Comparison of ENCODE assay signal across 20 cellular contexts in the genomic region with DNA sequence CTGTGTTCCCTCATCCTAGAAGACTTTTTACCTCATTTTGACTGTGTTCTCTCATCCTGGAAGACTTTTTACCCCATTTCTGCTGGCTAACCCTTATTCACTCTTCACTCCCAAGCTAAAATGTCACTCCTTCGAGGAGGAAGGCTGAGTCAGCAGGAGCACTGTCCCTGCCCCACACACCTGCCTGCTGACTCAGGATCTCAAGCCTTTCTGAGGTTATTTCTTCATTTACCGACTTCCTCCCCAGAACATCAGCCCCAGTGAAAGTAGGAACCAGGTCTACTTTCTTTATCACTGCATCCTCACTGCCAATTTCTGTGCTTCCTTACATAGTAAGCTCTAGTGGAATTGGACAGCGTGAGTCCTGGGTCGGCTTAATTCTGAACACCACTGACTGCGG.
A peak's percentile ranks its signal among the peaks of the same experiment; 100 is the strongest.
DNase-seq lines count a peak whose midpoint lies in the region; ATAC-seq and TF ChIP-seq lines count a peak whose summit lies in the region.
"Had no signal": no experiment of that assay in that cellular context is flagged by ENCODE, and none has a peak within 500 bp of the region (broad histone marks: within the 10 kb centered on the region; RNA-seq: fewer than 3 reads in every experiment).

No MANE protein-coding gene starts in this region.

- peak overlapping the region; percentile 59 for H3K27ac ChIP-seq in OCI-LY3 (ENCODE audit: low read length)
- H3K27ac ChIP-seq: 22Rv1 had no signal

- no peaks in the 10 kb centered on the region for H3K27me3 ChIP-seq in OCI-LY3 (ENCODE audit: low read depth, low read length)
- H3K27me3 ChIP-seq: BE2C had no signal

- TF ChIP-seq CTCF in OCI-LY3 (IDR thresholded peaks at IDR 0.05; ENCODE audit: low read depth, low read length): no peak

- DNase-seq in SKM-1 (lab: John Stamatoyannopoulos, UW; ENCODE audit: unreplicated experiment): peak; percentile 34
- no peak for DNase-seq in SKM-1 treated with dmso at 0.1 percent for 144 hours (lab: John Stamatoyannopoulos, UW; ENCODE audit: unreplicated experiment)
- peak; percentile 18 for DNase-seq in globus pallidus (ENCODE audit: low spot score)
- peak; percentile 56 for DNase-seq in pons (ENCODE audit: low spot score)
- no peak for DNase-seq in NCI-H1436 treated with DMSO at 0.1 percent for 48 hours (lab: John Stamatoyannopoulos, UW)
- no peak for DNase-seq in activated CD4-positive, alpha-beta T cell treated with anti-CD3 and anti-CD28 coated beads for 48 hours
- DNase-seq: BE2C; CD4-positive, CD25-positive, alpha-beta regulatory T cell; CD8-positive, alpha-beta memory T cell; COR-L47; DMS153; DMS79; GDM1; H7; HFFc6 had no signal

- ATAC-seq in GM21723 (IDR thresholded peaks at IDR 0.05; ENCODE audit: unreplicated experiment): no peak
- ATAC-seq: GM23338, HCT116 had no signal

- no peaks in the 10 kb centered on the region for H3K79me2 ChIP-seq in OCI-LY3 (ENCODE audit: low read length)

- peak overlapping the region; percentile 51 for H3K4me2 ChIP-seq in OCI-LY3 (ENCODE audit: low read length)
- H3K4me2 ChIP-seq: GM23338 had no signal

- no peaks in the 10 kb centered on the region for H3K36me3 ChIP-seq in OCI-LY3 (replicated peaks; ENCODE audit: low read depth, low read length)
- H3K36me3 ChIP-seq: BE2C had no signal

- no peaks in the 10 kb centered on the region for H4K20me1 ChIP-seq in OCI-LY3 (ENCODE audit: insufficient read depth, low read length)

- peaks cover 31% of the 10 kb centered on the region for H3K4me1 ChIP-seq in OCI-LY3 (ENCODE audit: low read length)
- H3K4me1 ChIP-seq: BE2C had no signal

- H2AFZ ChIP-seq in OCI-LY3 (ENCODE audit: low read depth, low read length): peak overlapping the region; percentile 42; the same call in 1 of the 2 replicates
- H2AFZ ChIP-seq: GM23338 had no signal

- H3K4me3 ChIP-seq in OCI-LY3 (ENCODE audit: low read length): no peak overlapping the region
- H3K4me3 ChIP-seq: GM23338 had no signal

- peak overlapping the region; percentile 26; the same call in 1 of the 2 replicates for H3K9ac ChIP-seq in OCI-LY3 (ENCODE audit: low read length)

- H3K9me3 ChIP-seq in OCI-LY3 (ENCODE audit: insufficient read depth, low read length): no peaks in the 10 kb centered on the region
- H3K9me3 ChIP-seq: BE2C had no signal

Comparison
In these comparisons a context has a peak if more than half of its experiments do, and no peak if none do; other contexts are left out.
1. DNase-seq: peak in SKM-1 (single experiment), globus pallidus (single experiment) and pons (single experiment); none in SKM-1 treated with dmso at 0.1 percent for 144 hours (single experiment), NCI-H1436 treated with DMSO at 0.1 percent for 48 hours (single experiment) and activated CD4-positive, alpha-beta T cell treated with anti-CD3 and anti-CD28 coated beads for 48 hours (single experiment).